In genomic region chr2:65545818-65546217, GRCh38 we compare ENCODE assay signal across 7 cellular contexts.
DNase-seq lines count a peak whose midpoint lies in the region; ATAC-seq and TF ChIP-seq lines count a peak whose summit lies in the region.

No MANE protein-coding gene starts in this region.

- peaks cover 0 to 12% (median 4%) of the 10 kb centered on the region in 3 donors for H3K4me1 ChIP-seq in gastroesophageal sphincter

- H3K4me3 ChIP-seq in gastroesophageal sphincter = no peak overlapping the region

- WGBS in gastroesophageal sphincter (ENCODE audit: low coverage in 1 of 2), 2 donors = 64 to 67% methylated on average over 1 of the region's 1 CpG

- TF ChIP-seq EP300 in gastroesophageal sphincter (IDR thresholded peaks at IDR 0.05) = no peak

- DNase-seq in HCEC 1CT (peak; percentile 79), RPMI7951 (ENCODE audit: low read depth) (peak; percentile 43), renal cortical epithelial cell (ENCODE audit: low read depth) (peak; percentile 93), activated gamma-delta T cell treated with Interleukin-2 at 50 U/mL for 16 hours (no peak), NCI-H1694 treated with DMSO at 0.1 percent for 48 hours (lab: John Stamatoyannopoulos, UW) (no peak), NCI-H446 (lab: John Stamatoyannopoulos, UW) (no peak)

- H3K36me3 ChIP-seq in gastroesophageal sphincter = no peaks in the 10 kb centered on the region

- TF ChIP-seq POLR2A in gastroesophageal sphincter (IDR thresholded peaks at IDR 0.05) = no peak

- H3K9me3 ChIP-seq in gastroesophageal sphincter = no peaks in the 10 kb centered on the region

- peak overlapping the region in 3 of 4 donors; percentile 18 to 35 (median 27) for H3K27ac ChIP-seq in gastroesophageal sphincter

- no peak for TF ChIP-seq CTCF in gastroesophageal sphincter (IDR thresholded peaks at IDR 0.05)

- no peaks in the 10 kb centered on the region for H3K27me3 ChIP-seq in gastroesophageal sphincter

- ATAC-seq in gastroesophageal sphincter = peak; percentile 41

Comparison
In these comparisons a context has a peak if more than half of its experiments do, and no peak if none do; other contexts are left out.
1. DNase-seq: peak in HCEC 1CT (single experiment), RPMI7951 (single experiment) and renal cortical epithelial cell (single experiment); none in activated gamma-delta T cell treated with Interleukin-2 at 50 U/mL for 16 hours (single experiment), NCI-H1694 treated with DMSO at 0.1 percent for 48 hours (single experiment) and NCI-H446 (0 of 2).